Comparison of ENCODE assay signal across 21 cellular contexts in the genomic region with DNA sequence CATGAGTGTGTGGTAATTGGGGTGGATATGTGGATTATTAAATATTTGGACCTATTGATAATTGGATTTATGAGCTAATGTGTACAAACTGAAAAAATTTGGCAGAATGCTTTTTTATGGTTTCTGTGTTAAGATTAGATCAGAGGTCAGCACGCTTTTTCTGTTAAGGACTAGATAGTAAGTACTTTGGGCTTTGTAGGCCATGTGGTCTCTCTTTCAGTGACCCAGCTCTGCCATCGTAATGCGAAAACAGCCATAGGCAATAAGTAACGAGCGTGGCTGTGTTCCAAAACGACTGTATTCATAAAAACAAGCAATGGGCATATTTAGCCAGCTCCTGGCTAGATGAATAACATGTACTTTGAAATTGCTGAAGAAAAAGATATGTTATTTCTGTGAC.
"Had no signal": no experiment of that assay in that cellular context is flagged by ENCODE, and none has a peak within 500 bp of the region (broad histone marks: within the 10 kb centered on the region; RNA-seq: fewer than 3 reads in every experiment).

No MANE protein-coding gene starts in this region.

- H3K27ac Mint-ChIP-seq: activated B cell treated with CpG ODN at 0.5 μM for 24 hours; activated CD4-positive, alpha-beta memory T cell treated with anti-CD3 and anti-CD28 coated beads, Interleukin-2, amount 10 ng/mL, durations not matched to agents 7 days and 5 days; activated CD8-positive, alpha-beta memory T cell treated with anti-CD3 and anti-CD28 coated beads, Interleukin-2, amount 10 ng/mL, durations not matched to agents 7 days and 5 days; activated naive CD8-positive, alpha-beta T cell treated with anti-CD3 and anti-CD28 coated beads, Interleukin-2, amount 10 ng/mL, durations not matched to agents 7 days and 5 days; activated T-helper 17 cell treated with anti-CD3 and anti-CD28 coated beads, Interleukin-2, amount 50 U/mL, for 72 hours; progenitor cell of endocrine pancreas; stimulated activated naive CD8-positive, alpha-beta T cell treated with anti-CD3 and anti-CD28 coated beads, Interleukin-15, Interleukin-2, amounts not matched to agents 100 ng/mL and 50 ng/mL, for 24 hours had no signal

- H3K4me3 ChIP-seq: coronary artery, heart right ventricle, left ventricle myocardium inferior, mucosa of descending colon had no signal

- H3K4me3 Mint-ChIP-seq: activated B cell treated with CpG ODN at 0.5 μM for 24 hours; activated CD4-positive, alpha-beta memory T cell treated with anti-CD3 and anti-CD28 coated beads, Interleukin-2, amount 10 ng/mL, durations not matched to agents 7 days and 5 days; activated CD8-positive, alpha-beta memory T cell treated with anti-CD3 and anti-CD28 coated beads, Interleukin-2, amount 10 ng/mL, durations not matched to agents 7 days and 5 days; activated naive CD8-positive, alpha-beta T cell treated with anti-CD3 and anti-CD28 coated beads, Interleukin-2, amount 10 ng/mL, durations not matched to agents 7 days and 5 days; activated T-helper 17 cell treated with anti-CD3 and anti-CD28 coated beads, Interleukin-2, amount 50 U/mL, for 72 hours; central memory CD8-positive, alpha-beta T cell; naive B cell; neural crest cell; stimulated activated naive CD8-positive, alpha-beta T cell treated with anti-CD3 and anti-CD28 coated beads, Interleukin-15, Interleukin-2, amounts not matched to agents 100 ng/mL and 50 ng/mL, for 24 hours had no signal

- H3K4me1 Mint-ChIP-seq: activated B cell treated with CpG ODN at 0.5 μM for 24 hours; activated CD4-positive, alpha-beta memory T cell treated with anti-CD3 and anti-CD28 coated beads, Interleukin-2, amount 10 ng/mL, durations not matched to agents 7 days and 5 days; activated CD8-positive, alpha-beta memory T cell treated with anti-CD3 and anti-CD28 coated beads, Interleukin-2, amount 10 ng/mL, durations not matched to agents 7 days and 5 days; activated naive CD8-positive, alpha-beta T cell treated with anti-CD3 and anti-CD28 coated beads, Interleukin-2, amount 10 ng/mL, durations not matched to agents 7 days and 5 days; activated T-helper 17 cell treated with anti-CD3 and anti-CD28 coated beads, Interleukin-2, amount 50 U/mL, for 72 hours; central memory CD8-positive, alpha-beta T cell; naive B cell; neural crest cell had no signal

- DNase-seq: activated B cell treated with CpG ODN at 0.5 μM for 24 hours; activated CD4-positive, alpha-beta memory T cell treated with anti-CD3 and anti-CD28 coated beads, Interleukin-2, amount 10 ng/mL, durations not matched to agents 7 days and 5 days; activated CD4-positive, alpha-beta T cell treated with anti-CD3 and anti-CD28 coated beads for 4 hours; activated CD8-positive, alpha-beta memory T cell treated with anti-CD3 and anti-CD28 coated beads, Interleukin-2, amount 10 ng/mL, durations not matched to agents 7 days and 5 days; activated naive CD4-positive, alpha-beta T cell treated with Interleukin-2 at 50 U/mL for 16 hours; activated naive CD8-positive, alpha-beta T cell treated with anti-CD3 and anti-CD28 coated beads, Interleukin-2, amount 10 ng/mL, durations not matched to agents 7 days and 5 days; activated T-cell treated with anti-CD3 and anti-CD28 coated beads, Interleukin-2, amount 50 U/mL, for 1 hour; heart right ventricle; left ventricle myocardium inferior; mammary epithelial cell; mucosa of descending colon; naive B cell; T-helper 2 cell; trophoblast cell had no signal

- ATAC-seq: activated CD8-positive, alpha-beta memory T cell treated with anti-CD3 and anti-CD28 coated beads, Interleukin-2, amount 10 ng/mL, durations not matched to agents 7 days and 5 days; activated T-helper 17 cell treated with anti-CD3 and anti-CD28 coated beads, Interleukin-2, amount 50 U/mL, for 72 hours; esophagus mucosa; heart right ventricle; mucosa of descending colon had no signal

- H3K27me3 ChIP-seq: heart right ventricle had no signal

- H3K27ac ChIP-seq: coronary artery, heart right ventricle, left ventricle myocardium inferior had no signal
